Comparison of ENCODE assay signal across 1 cellular context in the genomic region with DNA sequence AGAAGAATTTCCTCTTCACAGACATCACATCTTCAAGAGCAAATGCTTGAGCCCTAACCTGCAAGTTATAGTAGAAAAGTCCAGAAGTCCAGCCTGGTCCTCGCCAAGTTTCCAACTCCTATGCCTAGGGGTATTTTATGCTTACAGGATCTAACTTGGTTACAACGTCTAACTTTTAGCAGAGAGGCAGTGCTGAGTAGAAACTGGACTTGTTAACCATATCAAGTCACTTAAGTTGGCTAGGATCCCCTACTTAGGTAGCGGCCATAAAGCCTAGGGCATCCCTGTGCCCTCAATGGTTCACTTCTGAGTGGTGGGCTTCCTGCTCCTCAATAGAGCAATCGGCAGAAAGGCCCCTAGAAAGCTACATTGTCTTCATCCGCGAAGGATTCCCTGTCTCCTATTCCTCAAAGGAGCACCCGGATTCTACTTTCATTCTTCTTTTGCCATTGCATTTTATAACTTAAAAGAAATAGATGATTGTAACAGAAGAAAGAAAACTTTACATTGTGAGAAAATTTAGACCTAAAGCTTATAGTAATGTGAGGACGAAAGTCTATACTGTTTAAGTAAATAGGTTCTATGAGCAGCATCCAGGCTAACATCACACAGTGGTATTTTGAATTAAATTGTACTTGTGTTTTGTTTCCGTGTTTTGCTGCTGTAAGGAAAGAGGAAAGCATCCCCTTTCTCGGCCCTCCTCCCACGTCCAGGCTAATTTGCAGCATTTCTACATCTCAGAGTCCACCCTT.
TF ChIP-seq lines count a peak whose summit lies in the region.

No MANE protein-coding gene starts in this region.

TF ChIP-seq in WTC11, 78 proteins besides CTCF, POLR2A, EP300 and RAD21 (continued from another document):
- TF ChIP-seq, protein P1, sequence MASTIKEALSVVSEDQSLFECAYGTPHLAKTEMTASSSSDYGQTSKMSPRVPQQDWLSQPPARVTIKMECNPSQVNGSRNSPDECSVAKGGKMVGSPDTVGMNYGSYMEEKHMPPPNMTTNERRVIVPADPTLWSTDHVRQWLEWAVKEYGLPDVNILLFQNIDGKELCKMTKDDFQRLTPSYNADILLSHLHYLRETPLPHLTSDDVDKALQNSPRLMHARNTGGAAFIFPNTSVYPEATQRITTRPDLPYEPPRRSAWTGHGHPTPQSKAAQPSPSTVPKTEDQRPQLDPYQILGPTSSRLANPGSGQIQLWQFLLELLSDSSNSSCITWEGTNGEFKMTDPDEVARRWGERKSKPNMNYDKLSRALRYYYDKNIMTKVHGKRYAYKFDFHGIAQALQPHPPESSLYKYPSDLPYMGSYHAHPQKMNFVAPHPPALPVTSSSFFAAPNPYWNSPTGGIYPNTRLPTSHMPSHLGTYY (CRISPR knock-in tag; IDR thresholded peaks at IDR 0.05), result no peak
- TF ChIP-seq ZNF121 (CRISPR knock-in tag; IDR thresholded peaks at IDR 0.05) (no peak), CREM (CRISPR knock-in tag; IDR thresholded peaks at IDR 0.05) (no peak), OVOL2 (CRISPR knock-in tag; IDR thresholded peaks at IDR 0.05; ENCODE audit: borderline replicate concordance) (no peak), MYBL2 (CRISPR knock-in tag; IDR thresholded peaks at IDR 0.05) (no peak), FOXJ3 (CRISPR knock-in tag; IDR thresholded peaks at IDR 0.05; ENCODE audit: borderline replicate concordance) (no peak), SMAD3 (CRISPR knock-in tag; IDR thresholded peaks at IDR 0.05; ENCODE audit: borderline replicate concordance) (no peak), TEAD1 (CRISPR knock-in tag; IDR thresholded peaks at IDR 0.05) (no peak)
- TF ChIP-seq, protein P2, sequence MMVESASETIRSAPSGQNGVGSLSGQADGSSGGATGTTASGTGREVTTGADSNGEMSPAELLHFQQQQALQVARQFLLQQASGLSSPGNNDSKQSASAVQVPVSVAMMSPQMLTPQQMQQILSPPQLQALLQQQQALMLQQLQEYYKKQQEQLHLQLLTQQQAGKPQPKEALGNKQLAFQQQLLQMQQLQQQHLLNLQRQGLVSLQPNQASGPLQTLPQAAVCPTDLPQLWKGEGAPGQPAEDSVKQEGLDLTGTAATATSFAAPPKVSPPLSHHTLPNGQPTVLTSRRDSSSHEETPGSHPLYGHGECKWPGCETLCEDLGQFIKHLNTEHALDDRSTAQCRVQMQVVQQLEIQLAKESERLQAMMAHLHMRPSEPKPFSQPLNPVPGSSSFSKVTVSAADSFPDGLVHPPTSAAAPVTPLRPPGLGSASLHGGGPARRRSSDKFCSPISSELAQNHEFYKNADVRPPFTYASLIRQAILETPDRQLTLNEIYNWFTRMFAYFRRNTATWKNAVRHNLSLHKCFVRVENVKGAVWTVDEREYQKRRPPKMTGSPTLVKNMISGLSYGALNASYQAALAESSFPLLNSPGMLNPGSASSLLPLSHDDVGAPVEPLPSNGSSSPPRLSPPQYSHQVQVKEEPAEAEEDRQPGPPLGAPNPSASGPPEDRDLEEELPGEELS (CRISPR knock-in tag; IDR thresholded peaks at IDR 0.05), result no peak
